18 cellular contexts compared by ENCODE assay signal in the genomic region with DNA sequence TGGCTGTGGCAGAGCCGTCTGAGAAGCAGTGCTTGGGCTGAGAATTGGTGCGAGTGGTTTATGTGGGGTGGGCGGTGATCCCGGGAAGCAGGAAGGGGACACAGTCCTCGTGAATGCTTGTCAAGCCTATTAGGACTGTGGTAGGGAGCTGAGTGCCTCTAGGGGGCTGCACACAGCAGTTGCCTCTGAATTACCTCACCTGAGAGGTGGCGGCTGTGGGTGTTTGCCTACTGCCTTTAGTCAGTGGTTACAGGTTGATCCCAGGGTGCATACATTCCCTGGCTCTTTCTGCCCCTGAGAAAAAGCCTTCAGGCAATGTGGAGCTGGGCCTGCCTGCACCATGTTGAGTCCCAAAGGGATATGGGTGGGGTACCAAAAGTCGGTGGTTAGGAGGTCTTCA. TPM values are rescaled to one million over a fixed set of nuclear protein-coding genes. Genes with fewer than 3 reads are reported as not detected.
"Had no signal": no experiment of that assay in that cellular context is flagged by ENCODE, and none has a peak within 500 bp of the region (broad histone marks: within the 10 kb centered on the region; RNA-seq: fewer than 3 reads in every experiment).

No MANE protein-coding gene starts in this region.

- ATAC-seq: activated CD4-positive, alpha-beta T cell treated with anti-CD3 and anti-CD28 coated beads for 36 hours; activated naive CD8-positive, alpha-beta T cell treated with anti-CD3 and anti-CD28 coated beads, Interleukin-2, amount 50 U/mL, for 24 hours; effector memory CD8-positive, alpha-beta T cell; gastroesophageal sphincter; heart right ventricle; mucosa of descending colon; naive thymus-derived CD4-positive, alpha-beta T cell; right cardiac atrium; upper lobe of right lung had no signal

- H3K9me3 ChIP-seq: gastroesophageal sphincter, heart right ventricle, mucosa of descending colon, prostate gland, thoracic aorta, upper lobe of right lung had no signal

- DNase-seq: activated CD4-positive, alpha-beta memory T cell treated with anti-CD3 and anti-CD28 coated beads, Interleukin-2, amount 10 ng/mL, durations not matched to agents 7 days and 5 days; activated CD4-positive, alpha-beta T cell treated with anti-CD3 and anti-CD28 coated beads for 36 hours; activated CD8-positive, alpha-beta memory T cell treated with anti-CD3 and anti-CD28 coated beads, Interleukin-2, amount 50 U/mL, for 4 hours; activated naive CD4-positive, alpha-beta T cell treated with Interleukin-2 at 50 U/mL for 16 hours; activated naive CD8-positive, alpha-beta T cell treated with anti-CD3 and anti-CD28 coated beads, Interleukin-2, amount 50 U/mL, for 24 hours; aorta; cerebellar nuclear complex; effector memory CD8-positive, alpha-beta T cell; heart right ventricle; naive thymus-derived CD4-positive, alpha-beta T cell; small intestine; upper lobe of right lung; WERI-Rb-1 had no signal

- H3K27me3 ChIP-seq: gastroesophageal sphincter, heart right ventricle, upper lobe of right lung had no signal

- H3K4me1 ChIP-seq: prostate gland had no signal

- H3K4me3 ChIP-seq: gastroesophageal sphincter, heart right ventricle, mucosa of descending colon, prostate gland, thoracic aorta, upper lobe of right lung had no signal

- H3K27ac ChIP-seq: gastroesophageal sphincter, prostate gland, thoracic aorta, upper lobe of right lung, WERI-Rb-1 had no signal

RNA-seq across cellular contexts. Expression of gene SPEF1, which starts 44.3 kb away (rescaled TPM):
- total RNA-seq: activated CD4-positive, alpha-beta memory T cell treated with anti-CD3 and anti-CD28 coated beads, Interleukin-2, amount 10 ng/mL, durations not matched to agents 7 days and 5 days; aorta; gastroesophageal sphincter had no signal
